ENCODE assay signal across 8 cellular contexts in genomic region chr22:43151251-43152000, GRCh38. TPM values are rescaled to one million over a fixed set of nuclear protein-coding genes. Genes with fewer than 3 reads are reported as not detected.
A peak's percentile ranks its signal among the peaks of the same experiment; 100 is the strongest.
DNase-seq lines count a peak whose midpoint lies in the region; ATAC-seq and TF ChIP-seq lines count a peak whose summit lies in the region.

TSPO (plus strand) TSS chr22:43151559; CDS start chr22:43159239, 7,680 bp downstream.

- H3K27me3 ChIP-seq in kidney epithelial cell (ENCODE audit: control insufficient read depth, insufficient read depth, low read length) = no peaks in the 10 kb centered on the region

- no peak for TF ChIP-seq EP300 in Ishikawa (IDR thresholded peaks at IDR 0.05; ENCODE audit: borderline replicate concordance)

- no peaks in the 10 kb centered on the region for H3K36me3 ChIP-seq in kidney epithelial cell (ENCODE audit: control insufficient read depth, insufficient read depth, low read length)

- H3K4me3 ChIP-seq in choroid plexus epithelial cell (ENCODE audit: low read depth, low read length) (peak within 1 kb of the TSS; percentile 82), kidney epithelial cell (ENCODE audit: low read depth, low read length) (peak within 1 kb of the TSS; percentile 76)

- DNase-seq in DMS53 (lab: John Stamatoyannopoulos, UW) = peak; percentile 71
- DNase-seq in activated CD4-positive, alpha-beta T cell treated with anti-CD3 and anti-CD28 coated beads for 24 hours (ENCODE audit: low read depth in 2 of 2) = peak; percentile 43 to 51
- no peak for DNase-seq in choroid plexus epithelial cell (ENCODE audit: low read depth)
- DNase-seq in kidney epithelial cell (ENCODE audit: low read depth) = no peak
- DNase-seq in stimulated activated CD4-positive, alpha-beta T cell treated with anti-CD3 and anti-CD28 coated beads, Interleukin-12 subunit alpha, Interleukin-12 subunit beta, amount 100 ng/mL, for 4 hours = peak; percentile 73

- ATAC-seq in HG03521 (IDR thresholded peaks at IDR 0.05; ENCODE audit: unreplicated experiment) = no peak
- ATAC-seq in GM18498 (IDR thresholded peaks at IDR 0.05; ENCODE audit: unreplicated experiment) = no peak

- TF ChIP-seq RAD21 in Ishikawa (IDR thresholded peaks at IDR 0.05; ENCODE audit: low read depth) = no peak

- TF ChIP-seq CTCF in choroid plexus epithelial cell (conservative IDR thresholded peaks at IDR 0.05; ENCODE audit: low read depth, low read length) (no peak), kidney epithelial cell (IDR thresholded peaks at IDR 0.05; ENCODE audit: insufficient read depth, low read length, poor library complexity, severe bottlenecking) (no peak)

TF ChIP-seq in Ishikawa, 13 proteins besides CTCF, POLR2A, EP300 and RAD21:
- TF ChIP-seq TCF12 (IDR thresholded peaks at IDR 0.05; ENCODE audit: low read depth) (peak; percentile 59; the same call in 1 of the 2 replicates), CEBPB (IDR thresholded peaks at IDR 0.05) (no peak), FOXM1 (IDR thresholded peaks at IDR 0.05; ENCODE audit: borderline replicate concordance, low read depth) (no peak), NFIC (IDR thresholded peaks at IDR 0.05) (peak; percentile 10; the same call in 1 of the 2 replicates), MAX (IDR thresholded peaks at IDR 0.05) (peak; percentile 98), TEAD4 (IDR thresholded peaks at IDR 0.05) (no peak), TAF1 (IDR thresholded peaks at IDR 0.05; ENCODE audit: low read depth) (no peak), YY1 (IDR thresholded peaks at IDR 0.05; ENCODE audit: low read depth) (no peak), ZBTB7A (IDR thresholded peaks at IDR 0.05; ENCODE audit: low read depth) (no peak; the same call in 1 of the 2 replicates), USF1 (IDR thresholded peaks at IDR 0.05) (no peak), CREB1 (IDR thresholded peaks at IDR 0.05; ENCODE audit: low read depth) (no peak), REST (IDR thresholded peaks at IDR 0.05; ENCODE audit: low read depth) (no peak), EGR1 (IDR thresholded peaks at IDR 0.05) (no peak)

RNA-seq across cellular contexts. Expression of gene TSPO, which starts in this region (rescaled TPM):
- total RNA-seq in kidney epithelial cell = 394 and 515 TPM in 2 replicates

Comparison
In these comparisons a context has a peak if more than half of its experiments do, and no peak if none do; other contexts are left out.
1. DNase-seq: peak in DMS53 (single experiment), activated CD4-positive, alpha-beta T cell treated with anti-CD3 and anti-CD28 coated beads for 24 hours (2 of 2) and stimulated activated CD4-positive, alpha-beta T cell treated with anti-CD3 and anti-CD28 coated beads, Interleukin-12 subunit alpha, Interleukin-12 subunit beta, amount 100 ng/mL, for 4 hours (single experiment); none in choroid plexus epithelial cell (single experiment) and kidney epithelial cell (single experiment).